Comparison of ENCODE assay signal across 17 cellular contexts in the genomic region with DNA sequence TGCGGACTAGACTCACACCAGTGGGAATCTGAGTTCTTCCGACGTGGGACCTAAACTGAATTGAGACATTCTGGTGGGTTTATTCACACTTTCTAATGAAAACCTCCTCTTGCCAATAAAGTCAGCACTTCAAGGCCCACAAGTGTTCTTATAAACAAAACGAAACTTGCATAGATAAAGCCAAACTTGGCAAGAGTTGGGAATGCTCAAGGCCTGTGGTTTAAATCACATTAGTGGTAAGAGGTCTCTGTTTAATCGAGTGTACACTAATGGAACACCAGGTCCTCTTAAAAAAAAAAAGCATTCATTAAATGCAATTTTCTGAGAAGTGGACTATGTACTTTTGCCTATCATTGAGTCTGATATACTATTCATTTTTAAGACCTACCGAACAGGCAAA.
"Had no signal": no experiment of that assay in that cellular context is flagged by ENCODE, and none has a peak within 500 bp of the region (broad histone marks: within the 10 kb centered on the region; RNA-seq: fewer than 3 reads in every experiment).

No MANE protein-coding gene starts in this region.

- H3K9me3 ChIP-seq: gastrocnemius medialis, heart right ventricle, left ventricle myocardium inferior, neutrophil, vagina had no signal

- ATAC-seq: activated CD4-positive, alpha-beta T cell treated with anti-CD3 and anti-CD28 coated beads for 36 hours; gastrocnemius medialis had no signal

- H3K27me3 ChIP-seq: neutrophil, vagina had no signal

- H3K4me3 ChIP-seq: dorsolateral prefrontal cortex, gastrocnemius medialis, heart right ventricle, left ventricle myocardium inferior, smooth muscle cell, vagina had no signal

- H3K36me3 ChIP-seq: gastrocnemius medialis, heart right ventricle, left ventricle myocardium inferior, neutrophil, vagina, WERI-Rb-1 had no signal

- H3K27ac ChIP-seq: dorsolateral prefrontal cortex, gastrocnemius medialis, heart right ventricle, left ventricle myocardium inferior, neutrophil, vagina, WERI-Rb-1 had no signal

- DNase-seq: activated CD4-positive, alpha-beta memory T cell treated with anti-CD3 and anti-CD28 coated beads, Interleukin-2, amount 10 ng/mL, durations not matched to agents 7 days and 5 days; activated CD4-positive, alpha-beta T cell treated with anti-CD3 and anti-CD28 coated beads for 36 hours; activated gamma-delta T cell; activated T-cell treated with anti-CD3 and anti-CD28 coated beads, Interleukin-2, amount 50 U/mL, for 48 hours; amygdala; dorsolateral prefrontal cortex; gastrocnemius medialis; heart right ventricle; left ventricle myocardium inferior; midbrain; naive B cell; substantia nigra; T-helper 9 cell; WERI-Rb-1 had no signal

- H3K4me1 ChIP-seq: gastrocnemius medialis, heart right ventricle, left ventricle myocardium inferior, vagina had no signal
